In the genomic region with DNA sequence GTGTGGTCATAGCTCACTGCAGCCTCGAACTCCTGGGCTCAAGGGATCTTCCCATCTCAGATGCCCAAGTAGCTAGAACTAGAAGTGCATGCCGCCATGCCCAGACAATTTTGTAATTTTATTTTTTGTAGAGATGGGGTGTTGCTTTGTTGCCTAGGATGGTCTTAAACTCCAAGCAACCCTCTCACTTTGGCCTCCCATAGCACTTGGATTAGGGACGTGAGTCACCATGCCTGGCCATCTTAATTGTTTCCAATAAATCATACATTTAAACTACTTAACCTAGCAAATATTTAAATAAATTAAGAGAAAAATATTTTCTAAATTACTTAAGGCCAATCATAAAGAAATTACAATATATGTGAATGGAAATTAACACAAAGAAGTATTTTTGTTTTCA, we compare ENCODE assay signal across 16 cellular contexts.
A peak's percentile ranks its signal among the peaks of the same experiment; 100 is the strongest.
DNase-seq lines count a peak whose midpoint lies in the region; ATAC-seq and TF ChIP-seq lines count a peak whose summit lies in the region.
"Had no signal": no experiment of that assay in that cellular context is flagged by ENCODE, and none has a peak within 500 bp of the region (broad histone marks: within the 10 kb centered on the region; RNA-seq: fewer than 3 reads in every experiment).

No MANE protein-coding gene starts in this region.

- H3K36me3 ChIP-seq in OCI-LY3 (replicated peaks; ENCODE audit: low read depth, low read length): peaks cover 12% of the 10 kb centered on the region
- H3K36me3 ChIP-seq: BLaER1 had no signal

- DNase-seq in ELR (ENCODE audit: low read depth): peak; percentile 38
- DNase-seq in fibroblast of mammary gland (ENCODE audit: low read depth): peak; percentile 51
- no peak for DNase-seq in LoVo (ENCODE audit: low spot score)
- DNase-seq in NCI-H345 (lab: John Stamatoyannopoulos, UW): no peak
- DNase-seq in islet precursor cell: no peak
- DNase-seq: CD8-positive, alpha-beta memory T cell; DMS79; GF-D8; NCI-H1436; NCI-H2029; NCI-H2171; NCI-H446 treated with DMSO at 0.1 percent for 48 hours had no signal

- H3K27me3 ChIP-seq in OCI-LY3 (ENCODE audit: low read depth, low read length): no peaks in the 10 kb centered on the region
- H3K27me3 ChIP-seq: BLaER1 had no signal

- peak overlapping the region; percentile 99 for H3K27ac ChIP-seq in OCI-LY3 (ENCODE audit: low read length)
- H3K27ac ChIP-seq: BLaER1, RWPE1 had no signal

- peaks cover 11% of the 10 kb centered on the region; the same call in 1 of the 2 replicates for H3K9me3 ChIP-seq in OCI-LY3 (ENCODE audit: insufficient read depth, low read length)

- ATAC-seq in GM19035 (IDR thresholded peaks at IDR 0.05; ENCODE audit: unreplicated experiment): no peak

- H3K9ac ChIP-seq in OCI-LY3 (ENCODE audit: low read length): peak overlapping the region; percentile 73; the same call in 1 of the 2 replicates
- H3K9ac ChIP-seq: BLaER1 had no signal

- H3K4me2 ChIP-seq in OCI-LY3 (ENCODE audit: low read length): peak overlapping the region; percentile 70
- H3K4me2 ChIP-seq: BLaER1 had no signal

- H4K20me1 ChIP-seq in OCI-LY3 (ENCODE audit: insufficient read depth, low read length): no peaks in the 10 kb centered on the region
- H4K20me1 ChIP-seq: BLaER1 had no signal

- no peak overlapping the region for H2AFZ ChIP-seq in OCI-LY3 (ENCODE audit: low read depth, low read length)

- no peak for TF ChIP-seq CTCF in OCI-LY3 (IDR thresholded peaks at IDR 0.05; ENCODE audit: low read depth, low read length)
- TF ChIP-seq CTCF in fibroblast of mammary gland (conservative IDR thresholded peaks at IDR 0.05; ENCODE audit: control insufficient read depth, insufficient read depth, low read depth, low read length): no peak

- H3K4me1 ChIP-seq in OCI-LY3 (ENCODE audit: low read length): peaks cover 49% of the 10 kb centered on the region
- H3K4me1 ChIP-seq: BLaER1 had no signal

- no peak overlapping the region for H3K4me3 ChIP-seq in OCI-LY3 (ENCODE audit: low read length)
- no peak overlapping the region for H3K4me3 ChIP-seq in fibroblast of mammary gland (ENCODE audit: control insufficient read depth, low read depth, low read length)
- H3K4me3 ChIP-seq: BLaER1 had no signal

- H3K79me2 ChIP-seq in OCI-LY3 (ENCODE audit: low read length): no peaks in the 10 kb centered on the region

Comparison
In these comparisons a context has a peak if more than half of its experiments do, and no peak if none do; other contexts are left out.
1. DNase-seq: peak in ELR (single experiment) and fibroblast of mammary gland (single experiment); none in LoVo (single experiment), NCI-H345 (single experiment) and islet precursor cell (single experiment).